In the genomic region with DNA sequence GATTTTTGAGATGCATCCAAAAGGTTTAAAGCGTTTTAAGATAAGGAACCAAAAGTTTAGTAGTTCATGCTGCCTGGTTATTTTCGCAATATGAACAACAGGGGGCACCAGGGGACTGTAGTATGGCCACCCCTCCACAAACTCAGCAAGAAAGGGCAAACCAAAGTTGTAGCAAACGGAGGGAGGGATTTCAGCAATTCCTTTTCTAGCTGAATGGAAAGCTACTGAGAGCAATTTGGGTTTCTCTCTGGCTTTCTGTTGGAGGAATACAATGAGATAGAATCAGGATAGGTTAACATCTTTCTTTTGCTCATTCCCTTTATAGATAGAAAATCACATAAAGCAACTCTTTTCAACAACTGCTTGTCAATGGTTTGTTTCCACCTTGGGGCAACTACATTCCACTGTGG, we compare ENCODE assay signal across 9 cellular contexts.
DNase-seq lines count a peak whose midpoint lies in the region; ATAC-seq and TF ChIP-seq lines count a peak whose summit lies in the region.
"Had no signal": no experiment of that assay in that cellular context is flagged by ENCODE, and none has a peak within 500 bp of the region (broad histone marks: within the 10 kb centered on the region; RNA-seq: fewer than 3 reads in every experiment).

No MANE protein-coding gene starts in this region.

- no peaks in the 10 kb centered on the region for H3K79me2 ChIP-seq in DND-41 (ENCODE audit: insufficient read depth, low read length)

- peaks cover 2% of the 10 kb centered on the region for H3K27me3 Mint-ChIP-seq in activated CD4-positive, alpha-beta memory T cell treated with anti-CD3 and anti-CD28 coated beads, Interleukin-2, amount 10 ng/mL, durations not matched to agents 7 days and 5 days
- no peaks in the 10 kb centered on the region for H3K27me3 Mint-ChIP-seq in naive B cell

- H3K9me3 Mint-ChIP-seq in activated CD4-positive, alpha-beta memory T cell treated with anti-CD3 and anti-CD28 coated beads, Interleukin-2, amount 10 ng/mL, durations not matched to agents 7 days and 5 days, result no peaks in the 10 kb centered on the region
- H3K9me3 Mint-ChIP-seq in naive B cell, result no peaks in the 10 kb centered on the region
- H3K9me3 Mint-ChIP-seq: activated naive CD4-positive, alpha-beta T cell treated with anti-CD3 and anti-CD28 coated beads, Interleukin-2, amount 50 U/mL, for 24 hours had no signal

- H3K4me3 Mint-ChIP-seq in activated CD4-positive, alpha-beta memory T cell treated with anti-CD3 and anti-CD28 coated beads, Interleukin-2, amount 10 ng/mL, durations not matched to agents 7 days and 5 days, result no peak overlapping the region
- no peak overlapping the region for H3K4me3 Mint-ChIP-seq in naive B cell
- H3K4me3 Mint-ChIP-seq: activated naive CD4-positive, alpha-beta T cell treated with anti-CD3 and anti-CD28 coated beads, Interleukin-2, amount 50 U/mL, for 24 hours had no signal

- no peak overlapping the region for H3K27ac Mint-ChIP-seq in activated CD4-positive, alpha-beta memory T cell treated with anti-CD3 and anti-CD28 coated beads, Interleukin-2, amount 10 ng/mL, durations not matched to agents 7 days and 5 days
- peak overlapping the region in 5 of 6 donors; percentile 2 to 92 (median 47) for H3K27ac Mint-ChIP-seq in naive B cell
- H3K27ac Mint-ChIP-seq: activated naive CD4-positive, alpha-beta T cell treated with anti-CD3 and anti-CD28 coated beads, Interleukin-2, amount 50 U/mL, for 24 hours had no signal

- H3K36me3 ChIP-seq in DND-41 (ENCODE audit: insufficient read depth, low read length), result no peaks in the 10 kb centered on the region

- peaks cover 33% of the 10 kb centered on the region for H3K4me1 Mint-ChIP-seq in activated CD4-positive, alpha-beta memory T cell treated with anti-CD3 and anti-CD28 coated beads, Interleukin-2, amount 10 ng/mL, durations not matched to agents 7 days and 5 days
- H3K4me1 Mint-ChIP-seq in naive B cell, result peaks cover 50 to 65% (median 60%) of the 10 kb centered on the region in 3 donors
- H3K4me1 Mint-ChIP-seq: activated naive CD4-positive, alpha-beta T cell treated with anti-CD3 and anti-CD28 coated beads, Interleukin-2, amount 50 U/mL, for 24 hours had no signal

- no peak overlapping the region for H3K4me2 ChIP-seq in DND-41 (ENCODE audit: insufficient read depth, low read length)

- no peaks in the 10 kb centered on the region for H3K9me3 ChIP-seq in DND-41 (ENCODE audit: insufficient read depth, low read length, severe bottlenecking)

- H3K27me3 ChIP-seq in DND-41 (ENCODE audit: insufficient read depth, low read length, poor library complexity), result peaks cover 5% of the 10 kb centered on the region

- ATAC-seq in DND-41 (ENCODE audit: insufficient read depth, low read depth) (peak; percentile 85), HG03139 (IDR thresholded peaks at IDR 0.05; ENCODE audit: unreplicated experiment) (peak; percentile 33), naive B cell (ENCODE audit: low read depth in 2 of 2) (peak; percentile 21 to 43), GM21390 (IDR thresholded peaks at IDR 0.05; ENCODE audit: unreplicated experiment) (no peak)
- ATAC-seq in stimulated activated naive CD8-positive, alpha-beta T cell treated with anti-CD3 and anti-CD28 coated beads, Interleukin-15, Interleukin-2, amounts not matched to agents 100 U/mL and 50 U/mL, for 24 hours, result peak; percentile 53

- DNase-seq in DND-41 (peak; percentile 58), NCI-H774 (lab: John Stamatoyannopoulos, UW) (peak; percentile 48), epithelial cell of proximal tubule (ENCODE audit: low read depth) (no peak), naive B cell (peak; percentile 63)
- peak; percentile 64 for DNase-seq in activated CD4-positive, alpha-beta memory T cell treated with anti-CD3 and anti-CD28 coated beads, Interleukin-2, amount 10 ng/mL, durations not matched to agents 7 days and 5 days
- peak; percentile 52 for DNase-seq in stimulated activated naive CD8-positive, alpha-beta T cell treated with anti-CD3 and anti-CD28 coated beads, Interleukin-15, Interleukin-2, amounts not matched to agents 100 U/mL and 50 U/mL, for 24 hours

- H4K20me1 ChIP-seq in DND-41 (ENCODE audit: insufficient read depth, low read length), result no peaks in the 10 kb centered on the region

- H2AFZ ChIP-seq in DND-41 (ENCODE audit: low read depth, low read length), result no peak overlapping the region

- no peak overlapping the region for H3K4me3 ChIP-seq in DND-41 (ENCODE audit: low read depth in 1 of 2, low read length in 2 of 2)
- no peak overlapping the region for H3K4me3 ChIP-seq in epithelial cell of proximal tubule (ENCODE audit: low read depth, low read length)

- no peak overlapping the region for H3K27ac ChIP-seq in DND-41 (ENCODE audit: low read length)

- no peaks in the 10 kb centered on the region for H3K36me3 Mint-ChIP-seq in activated CD4-positive, alpha-beta memory T cell treated with anti-CD3 and anti-CD28 coated beads, Interleukin-2, amount 10 ng/mL, durations not matched to agents 7 days and 5 days (ENCODE audit: low read depth)
- H3K36me3 Mint-ChIP-seq in naive B cell, result no peaks in the 10 kb centered on the region
- H3K36me3 Mint-ChIP-seq: activated naive CD4-positive, alpha-beta T cell treated with anti-CD3 and anti-CD28 coated beads, Interleukin-2, amount 50 U/mL, for 24 hours had no signal

- no peak overlapping the region for H3K9ac ChIP-seq in DND-41 (ENCODE audit: low read depth, low read length)

- POLR2A ChIA-PET in activated CD4-positive, alpha-beta memory T cell treated with anti-CD3 and anti-CD28 coated beads, Interleukin-2, amount 10 ng/mL, durations not matched to agents 7 days and 5 days (lab: Charles Lee), result no interaction called here

- CTCF ChIA-PET in activated CD4-positive, alpha-beta memory T cell treated with anti-CD3 and anti-CD28 coated beads, Interleukin-2, amount 10 ng/mL, durations not matched to agents 7 days and 5 days (lab: Charles Lee), result interaction anchor here (0.6 to 1.5 kb wide), 7 partner anchors 8 to 763 kb away, joined by 3 to 4 read pairs (median 3); no protein-coding TSS in a partner anchor

- TF ChIP-seq CTCF in DND-41 (IDR thresholded peaks at IDR 0.05; ENCODE audit: borderline replicate concordance, extremely low read depth, low read length, poor library complexity, severe bottlenecking), result peak; percentile 81
- peak; percentile 91 for TF ChIP-seq CTCF in epithelial cell of proximal tubule (conservative IDR thresholded peaks at IDR 0.05; ENCODE audit: low read depth, low read length)

- H3K4me1 ChIP-seq in DND-41 (ENCODE audit: insufficient read depth, low read length), result no peaks in the 10 kb centered on the region
